ENCODE assay signal across 9 cellular contexts in the genomic region with DNA sequence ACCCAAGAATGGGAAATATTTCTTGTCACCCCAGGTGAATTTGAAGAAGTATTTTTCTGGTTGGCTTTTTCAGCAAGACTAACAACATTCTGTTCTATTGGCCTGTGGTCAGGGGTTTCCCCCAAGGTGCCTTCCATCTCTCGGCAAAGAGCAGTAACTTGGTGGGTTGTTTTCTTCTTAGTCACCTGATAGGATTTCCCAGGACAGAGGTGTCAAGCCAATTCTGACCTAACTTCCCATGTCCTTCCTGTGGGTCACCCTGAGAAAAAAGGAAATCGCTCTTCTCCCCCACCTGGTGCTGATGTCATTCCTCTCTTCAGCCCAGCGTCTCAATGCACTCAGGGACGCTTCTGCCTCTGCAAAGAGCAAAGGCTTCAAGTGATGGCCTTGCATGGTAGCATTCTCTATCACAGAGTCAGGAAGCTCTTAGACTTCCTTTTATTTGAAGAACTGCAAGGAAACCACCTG. TPM values are rescaled to one million over a fixed set of nuclear protein-coding genes. Genes with fewer than 3 reads are reported as not detected.
A peak's percentile ranks its signal among the peaks of the same experiment; 100 is the strongest.
DNase-seq lines count a peak whose midpoint lies in the region; ATAC-seq and TF ChIP-seq lines count a peak whose summit lies in the region.
"Had no signal": no experiment of that assay in that cellular context is flagged by ENCODE, and none has a peak within 500 bp of the region (broad histone marks: within the 10 kb centered on the region; RNA-seq: fewer than 3 reads in every experiment).

No MANE protein-coding gene starts in this region.

- 52 to 65% methylated on average over 2 of the region's 4 CpGs for WGBS in gastroesophageal sphincter (ENCODE audit: low coverage in 1 of 2), 2 donors
- WGBS in suprapubic skin, result 71% methylated on average over 4 of the region's 4 CpGs

- intact Hi-C loops in left ventricle myocardium superior (cut with micrococcal nuclease), result no loop called here

- in situ Hi-C loops in GM13976 (cut with MboI; ENCODE audit: low sequenced_read_pairs, unreplicated experiment), result no loop called here

- TF ChIP-seq EP300 in gastroesophageal sphincter (IDR thresholded peaks at IDR 0.05), result no peak
- no peak for TF ChIP-seq EP300 in suprapubic skin (IDR thresholded peaks at IDR 0.05)

- H3K9me3 ChIP-seq in gastroesophageal sphincter, result no peaks in the 10 kb centered on the region
- H3K9me3 ChIP-seq in suprapubic skin, result no peaks in the 10 kb centered on the region

- DNase-seq in GM13976 (ENCODE audit: low spot score) (peak; percentile 63), left ventricle myocardium superior (no peak), glutamatergic neuron (no peak), suprapubic skin (ENCODE audit: low spot score in 2 of 2) (no peak)
- DNase-seq in T-helper 2 cell treated with Interferon-gamma antibody and Interleukin-4, amounts not matched to agents 5 μg/mL and 100 μg/mL, for 36 hours (ENCODE audit: low spot score), result peak; percentile 67
- DNase-seq in effector memory CD8-positive, alpha-beta T cell, result peak; percentile 60 to 63 (median 60)

- H3K27me3 ChIP-seq in gastroesophageal sphincter (no peaks in the 10 kb centered on the region), suprapubic skin (no peaks in the 10 kb centered on the region)

- no peaks in the 10 kb centered on the region for H3K36me3 Mint-ChIP-seq in T-helper 2 cell treated with Interferon-gamma antibody and Interleukin-4, amounts not matched to agents 5 μg/mL and 100 μg/mL, for 36 hours (ENCODE audit: low read depth)
- peaks cover 14% of the 10 kb centered on the region for H3K36me3 Mint-ChIP-seq in effector memory CD8-positive, alpha-beta T cell (ENCODE audit: insufficient read depth)
- H3K36me3 Mint-ChIP-seq in glutamatergic neuron (ENCODE audit: unreplicated experiment), result no peaks in the 10 kb centered on the region

- no peak for TF ChIP-seq POLR2A in gastroesophageal sphincter (IDR thresholded peaks at IDR 0.05)
- TF ChIP-seq POLR2A in suprapubic skin (IDR thresholded peaks at IDR 0.05), result no peak

- H3K4me1 ChIP-seq in gastroesophageal sphincter (no peaks in the 10 kb centered on the region), suprapubic skin (no peaks in the 10 kb centered on the region)

- peaks cover 4% of the 10 kb centered on the region for H3K27me3 Mint-ChIP-seq in T-helper 2 cell treated with Interferon-gamma antibody and Interleukin-4, amounts not matched to agents 5 μg/mL and 100 μg/mL, for 36 hours (ENCODE audit: low read depth)
- H3K27me3 Mint-ChIP-seq in effector memory CD8-positive, alpha-beta T cell, result no peaks in the 10 kb centered on the region
- no peaks in the 10 kb centered on the region for H3K27me3 Mint-ChIP-seq in glutamatergic neuron (ENCODE audit: unreplicated experiment)

- H3K9me3 Mint-ChIP-seq in T-helper 2 cell treated with Interferon-gamma antibody and Interleukin-4, amounts not matched to agents 5 μg/mL and 100 μg/mL, for 36 hours, result peaks cover 3% of the 10 kb centered on the region
- H3K9me3 Mint-ChIP-seq in effector memory CD8-positive, alpha-beta T cell, result no peaks in the 10 kb centered on the region
- H3K9me3 Mint-ChIP-seq in glutamatergic neuron (ENCODE audit: unreplicated experiment), result peaks cover 2% of the 10 kb centered on the region

- no peak overlapping the region for H3K27ac ChIP-seq in gastroesophageal sphincter
- H3K27ac ChIP-seq in suprapubic skin, result no peak overlapping the region

- H3K4me1 Mint-ChIP-seq in T-helper 2 cell treated with Interferon-gamma antibody and Interleukin-4, amounts not matched to agents 5 μg/mL and 100 μg/mL, for 36 hours (ENCODE audit: low read depth), result peaks cover 27% of the 10 kb centered on the region
- H3K4me1 Mint-ChIP-seq in effector memory CD8-positive, alpha-beta T cell (ENCODE audit: low read depth in 2 of 2), result peaks cover 24 to 29% of the 10 kb centered on the region in 2 donors
- no peaks in the 10 kb centered on the region for H3K4me1 Mint-ChIP-seq in glutamatergic neuron (ENCODE audit: low read depth, unreplicated experiment)

- peak overlapping the region; percentile 46 for H3K27ac Mint-ChIP-seq in T-helper 2 cell treated with Interferon-gamma antibody and Interleukin-4, amounts not matched to agents 5 μg/mL and 100 μg/mL, for 36 hours
- peak overlapping the region; percentile 84 to 92 for H3K27ac Mint-ChIP-seq in effector memory CD8-positive, alpha-beta T cell
- H3K27ac Mint-ChIP-seq in glutamatergic neuron (ENCODE audit: unreplicated experiment), result no peak overlapping the region

- TF ChIP-seq CTCF in GM13976 (IDR thresholded peaks at IDR 0.05; ENCODE audit: borderline replicate concordance, control extremely low read depth, extremely low read depth, insufficient read depth, missing control alignments), result no peak
- no peak for TF ChIP-seq CTCF in glutamatergic neuron (IDR thresholded peaks at IDR 0.05; ENCODE audit: partially characterized antibody, unreplicated experiment)
- no peak for TF ChIP-seq CTCF in gastroesophageal sphincter (IDR thresholded peaks at IDR 0.05)
- TF ChIP-seq CTCF in suprapubic skin (IDR thresholded peaks at IDR 0.05), result no peak

- H3K4me3 Mint-ChIP-seq in T-helper 2 cell treated with Interferon-gamma antibody and Interleukin-4, amounts not matched to agents 5 μg/mL and 100 μg/mL, for 36 hours, result peak overlapping the region; percentile 61
- peak overlapping the region; percentile 70 for H3K4me3 Mint-ChIP-seq in effector memory CD8-positive, alpha-beta T cell
- no peak overlapping the region for H3K4me3 Mint-ChIP-seq in glutamatergic neuron (ENCODE audit: unreplicated experiment)

- no peak overlapping the region for H3K4me3 ChIP-seq in gastroesophageal sphincter
- no peak overlapping the region for H3K4me3 ChIP-seq in suprapubic skin

- ATAC-seq in HG02678 (IDR thresholded peaks at IDR 0.05; ENCODE audit: unreplicated experiment), result peak; percentile 88
- peak; percentile 90 for ATAC-seq in effector memory CD8-positive, alpha-beta T cell (replicated peaks)
- no peak for ATAC-seq in left ventricle myocardium superior
- ATAC-seq in gastroesophageal sphincter, result no peak
- ATAC-seq: HCT116 had no signal

- H3K36me3 ChIP-seq in gastroesophageal sphincter, result no peaks in the 10 kb centered on the region
- no peaks in the 10 kb centered on the region for H3K36me3 ChIP-seq in suprapubic skin

RNA-seq across cellular contexts. Expression of gene IFNG, which starts 16.1 kb away (rescaled TPM):
- total RNA-seq in left ventricle myocardium superior (not detected), glutamatergic neuron (ENCODE audit: unreplicated experiment) (not detected), gastroesophageal sphincter (not detected), suprapubic skin (not detected)

RNA-seq across cellular contexts. Expression of gene IL26, which starts 50.0 kb away (rescaled TPM):
- total RNA-seq in left ventricle myocardium superior (not detected), glutamatergic neuron (ENCODE audit: unreplicated experiment) (not detected), gastroesophageal sphincter (not detected), suprapubic skin (not detected)

Comparison
In these comparisons a context has a peak if more than half of its experiments do, and no peak if none do; other contexts are left out.
1. DNase-seq: peak in GM13976 (single experiment), T-helper 2 cell treated with Interferon-gamma antibody and Interleukin-4, amounts not matched to agents 5 μg/mL and 100 μg/mL, for 36 hours (single experiment) and effector memory CD8-positive, alpha-beta T cell (3 of 3); none in left ventricle myocardium superior (single experiment), glutamatergic neuron (single experiment) and suprapubic skin (0 of 2).
2. ATAC-seq: peak in HG02678 (single experiment) and effector memory CD8-positive, alpha-beta T cell (single experiment); none in left ventricle myocardium superior (single experiment) and gastroesophageal sphincter (single experiment).